In genomic region chr4:3942569-3942971, GRCh38 we compare ENCODE assay signal across 8 cellular contexts.
DNase-seq lines count a peak whose midpoint lies in the region; ATAC-seq, FAIRE-seq and TF ChIP-seq lines count a peak whose summit lies in the region.
"Not testable (repeated sequence)": the region's sequence is repeated elsewhere in the genome, so short reads cannot be mapped to it uniquely, and the experiment has no call there.

No MANE protein-coding gene starts in this region.

- POLR2A ChIA-PET in AG04450 (lab: Yijun Ruan, JAX); H1 (lab: Charles Lee; ENCODE audit: partially characterized antibody): not testable (repeated sequence)

- not testable (repeated sequence) for H4K91ac ChIP-seq in H1 (replicated peaks; ENCODE audit: insufficient read length, low read length)

- H3K36me3 ChIP-seq in H1 (ENCODE audit: control insufficient read depth in 2 of 4, insufficient read depth in 4 of 4, low read length in 3 of 4); skeletal muscle satellite cell (ENCODE audit: insufficient read depth, low read length): not testable (repeated sequence)

- H3K27ac ChIP-seq in AG04450 (ENCODE audit: low read depth, low read length); H1 (ENCODE audit: low read depth, low read length): not testable (repeated sequence)

- H3K9ac ChIP-seq in H1 (replicated peaks in 1 of 4; ENCODE audit: extremely low read depth in 1 of 4, low read depth in 3 of 4, low read length in 3 of 4), result not testable (repeated sequence)
- peak overlapping the region; percentile 28 for H3K9ac ChIP-seq in skeletal muscle satellite cell (ENCODE audit: low read depth, low read length)

- not testable (repeated sequence) for H2BK20ac ChIP-seq in H1 (ENCODE audit: low read length)

- not testable (repeated sequence) for H3K79me2 ChIP-seq in H1 (ENCODE audit: control insufficient read depth in 1 of 2, insufficient read depth in 2 of 2, low read length in 2 of 2)

- WGBS in H1 (ENCODE audit: extremely low coverage in 1 of 2, insufficient coverage in 1 of 2, insufficient read length in 1 of 2, insufficient replicate concordance in 2 of 2, low coverage in 1 of 2, low lambda C conversion rate in 2 of 2, missing lambda C conversion rate in 1 of 2), 2 experiments, result 39% methylated on average over 12 of the region's 12 CpGs; no CpG with 5 or more reads in 1 of the 2 experiments

- not testable (repeated sequence) for H3K4me1 ChIP-seq in H1 (replicated peaks in 1 of 4; ENCODE audit: control insufficient read depth in 3 of 4, insufficient read depth in 4 of 4, low read length in 3 of 4); skeletal muscle satellite cell (ENCODE audit: control insufficient read depth, insufficient read depth, low read length)

- CTCF ChIA-PET in AG04450 (lab: Charles Lee) (interaction anchor here (0.6 to 1.6 kb wide), 9 partner anchors 11 to 462 kb away, joined by 3 to 10 read pairs (median 3); no protein-coding TSS in a partner anchor), H1 (lab: Charles Lee; ENCODE audit: partially characterized antibody) (interaction anchor here (0.6 to 3.0 kb wide), 29 partner anchors 9 to 447 kb away, joined by 3 to 21 read pairs (median 3); partner anchors contain the start of gene ADRA2C)

- TF ChIP-seq RAD21 in H1 (IDR thresholded peaks at IDR 0.05 in 1 of 2, conservative IDR thresholded peaks at IDR 0.05 in 1 of 2; ENCODE audit: low read depth in 2 of 2, low read length in 2 of 2), result not testable (repeated sequence)

- H3K14ac ChIP-seq in H1 (ENCODE audit: insufficient read length), result not testable (repeated sequence)

- not testable (repeated sequence) for H3K23ac ChIP-seq in H1 (ENCODE audit: insufficient read length)

- H2BK5ac ChIP-seq in H1 (ENCODE audit: low read depth, low read length), result not testable (repeated sequence)

- not testable (repeated sequence) for H4K5ac ChIP-seq in H1 (ENCODE audit: insufficient read length, low read depth, low read length)

- H4K8ac ChIP-seq in H1 (ENCODE audit: extremely low read depth, insufficient read depth, low read length), result not testable (repeated sequence)

- H3K23me2 ChIP-seq in H1 (ENCODE audit: low read depth, low read length), result not testable (repeated sequence)

- not testable (repeated sequence) for H3K56ac ChIP-seq in H1 (replicated peaks; ENCODE audit: insufficient read length, low read depth, low read length)

- not testable (repeated sequence) for H3K27ac Mint-ChIP-seq in activated T-cell treated with anti-CD3 and anti-CD28 coated beads, Interleukin-2, amount 50 U/mL, for 72 hours

- not testable (repeated sequence) for H3K79me1 ChIP-seq in H1 (ENCODE audit: low read depth, low read length)

- FAIRE-seq in GM12892 (lab: Jason Lieb, UNC) (peak; percentile 14), H1 (lab: Jason Lieb, UNC) (peak; percentile 55)

- H3K18ac ChIP-seq in H1 (ENCODE audit: extremely low read depth, low read length), result not testable (repeated sequence)

- TF ChIP-seq EP300 in H1 (IDR thresholded peaks at IDR 0.05; ENCODE audit: borderline replicate concordance in 1 of 2, low read depth in 2 of 2, low read length in 2 of 2), result not testable (repeated sequence)

- peaks cover 15% of the 10 kb centered on the region for H3K4me1 Mint-ChIP-seq in activated T-cell treated with anti-CD3 and anti-CD28 coated beads, Interleukin-2, amount 50 U/mL, for 72 hours (ENCODE audit: low read depth)

- not testable (repeated sequence) for H3K27me3 ChIP-seq in AG04450 (ENCODE audit: control insufficient read depth, insufficient read depth, low read length); H1 (replicated peaks in 1 of 4; ENCODE audit: control insufficient read depth in 3 of 4, extremely low read depth in 1 of 4, insufficient read depth in 3 of 4, low read length in 3 of 4); skeletal muscle satellite cell (ENCODE audit: control insufficient read depth, insufficient read depth, low read length)

- H3K27me3 Mint-ChIP-seq in activated T-cell treated with anti-CD3 and anti-CD28 coated beads, Interleukin-2, amount 50 U/mL, for 72 hours (ENCODE audit: low read depth), result not testable (repeated sequence)

- H2BK15ac ChIP-seq in H1 (ENCODE audit: low read length), result not testable (repeated sequence)

- not testable (repeated sequence) for H3K9me3 Mint-ChIP-seq in activated T-cell treated with anti-CD3 and anti-CD28 coated beads, Interleukin-2, amount 50 U/mL, for 72 hours

- H3K9me3 ChIP-seq in AG04450 (ENCODE audit: control insufficient read depth, insufficient read depth, low read length); H1 (ENCODE audit: insufficient read depth in 2 of 2, low read depth in 1 of 2, low read length in 1 of 2); skeletal muscle satellite cell (replicated peaks; ENCODE audit: low read length): not testable (repeated sequence)

- H3K4me3 ChIP-seq in AG04450 (ENCODE audit: low read depth, low read length); H1 (ENCODE audit: extremely low read depth in 1 of 4, insufficient read depth in 2 of 4, low read depth in 3 of 4, low read length in 4 of 4): not testable (repeated sequence)
- H3K4me3 ChIP-seq in skeletal muscle satellite cell (ENCODE audit: low read length), result peak overlapping the region; percentile 33

- not testable (repeated sequence) for H2AK5ac ChIP-seq in H1 (ENCODE audit: low read depth, low read length)

- not testable (repeated sequence) for H4K20me1 ChIP-seq in H1 (replicated peaks in 1 of 2; ENCODE audit: control insufficient read depth in 1 of 2, insufficient read depth in 2 of 2, low read length in 2 of 2)

- H2BK12ac ChIP-seq in H1 (ENCODE audit: low read depth, low read length), result not testable (repeated sequence)

- TF ChIP-seq CTCF in AG04450 (IDR thresholded peaks at IDR 0.05; ENCODE audit: low read depth, low read length) (peak; percentile 55), H1 (IDR thresholded peaks at IDR 0.05; ENCODE audit: control extremely low read depth in 1 of 3, insufficient read depth in 1 of 3, low read depth in 1 of 3, low read length in 3 of 3) (peak; percentile 12 to 43 (median 35))

- H2BK120ac ChIP-seq in H1 (replicated peaks; ENCODE audit: low read depth, low read length), result not testable (repeated sequence)

- not testable (repeated sequence) for H3K4me3 Mint-ChIP-seq in activated T-cell treated with anti-CD3 and anti-CD28 coated beads, Interleukin-2, amount 50 U/mL, for 72 hours

- H3K36me3 Mint-ChIP-seq in activated T-cell treated with anti-CD3 and anti-CD28 coated beads, Interleukin-2, amount 50 U/mL, for 72 hours (ENCODE audit: insufficient read depth in 2 of 2), result not testable (repeated sequence)

- H3K4me2 ChIP-seq in H1 (ENCODE audit: insufficient read depth in 1 of 2, low read depth in 2 of 2, low read length in 2 of 2), result not testable (repeated sequence)
- H3K4me2 ChIP-seq in skeletal muscle satellite cell (ENCODE audit: low read length), result peak overlapping the region; percentile 47

- not testable (repeated sequence) for ATAC-seq in activated T-cell treated with anti-CD3 and anti-CD28 coated beads, Interleukin-2, amount 50 U/mL, for 72 hours (replicated peaks in 1 of 2)

- TF ChIP-seq POLR2A in GM12892 (IDR thresholded peaks at IDR 0.05; ENCODE audit: low read depth, low read length); H1 (IDR thresholded peaks at IDR 0.05; ENCODE audit: control extremely low read depth in 1 of 2, low read depth in 2 of 2, low read length in 2 of 2): not testable (repeated sequence)

- DNase-seq in AG04450 (ENCODE audit: low read depth, low spot score), result not testable (repeated sequence)
- DNase-seq in GM12892 (ENCODE audit: insufficient read length), result peak; percentile 25
- peak; percentile 60 for DNase-seq in NCI-H146 (lab: John Stamatoyannopoulos, UW)
- peak; percentile 41 for DNase-seq in SHP77 treated with DMSO at 0.1 percent for 48 hours (lab: John Stamatoyannopoulos, UW)
- DNase-seq in activated T-cell treated with anti-CD3 and anti-CD28 coated beads, Interleukin-2, amount 50 U/mL, for 72 hours, result peak; percentile 55 to 65
- peak; percentile 41 to 84 for DNase-seq in H1 (ENCODE audit: low read depth in 1 of 2, low spot score in 2 of 2)
- DNase-seq in left kidney (ENCODE audit: low read depth, low spot score), result peak; percentile 76

- H2AFZ ChIP-seq in H1 (ENCODE audit: low read length), result not testable (repeated sequence)

- H3K4ac ChIP-seq in H1 (replicated peaks; ENCODE audit: insufficient read length, low read depth, low read length), result not testable (repeated sequence)
